ENCODE assay signal across 10 cellular contexts in genomic region chr5:177349762-177350161, GRCh38. TPM values are rescaled to one million over a fixed set of nuclear protein-coding genes. Genes with fewer than 3 reads are reported as not detected.
DNase-seq lines count a peak whose midpoint lies in the region; ATAC-seq and TF ChIP-seq lines count a peak whose summit lies in the region.
"Had no signal": no experiment of that assay in that cellular context is flagged by ENCODE, and none has a peak within 500 bp of the region (broad histone marks: within the 10 kb centered on the region; RNA-seq: fewer than 3 reads in every experiment).

No MANE protein-coding gene starts in this region.

- H3K4me3 Mint-ChIP-seq in CD4-positive, alpha-beta memory T cell: peak overlapping the region; percentile 72 to 100 (median 90)
- peak overlapping the region; percentile 99 for H3K4me3 Mint-ChIP-seq in neural crest cell

- no peaks in the 10 kb centered on the region for H3K9me3 ChIP-seq in CD4-positive, alpha-beta memory T cell (ENCODE audit: control insufficient read depth in 1 of 2, low read length in 2 of 2)
- H3K9me3 ChIP-seq in duodenal mucosa (ENCODE audit: control insufficient read depth in 1 of 2, low read length in 2 of 2): no peaks in the 10 kb centered on the region

- DNase-seq in CD4-positive, alpha-beta memory T cell: no peak
- DNase-seq in LNCaP clone FGC (ENCODE audit: low read depth) (no peak), neural crest cell (ENCODE audit: low read depth, low spot score) (no peak), ACHN (no peak), SIG-M5 (lab: John Stamatoyannopoulos, UW) (no peak)
- DNase-seq in stimulated activated CD4-positive, alpha-beta T cell treated with anti-CD3 and anti-CD28 coated beads, Interleukin-2, amount 100 ng/mL, for 48 hours: no peak
- DNase-seq: activated CD4-positive, CD25-positive, alpha-beta regulatory T cell treated with anti-CD3 and anti-CD28 coated beads, Interleukin-2, amount 50 U/mL, for 72 hours; NCI-H524 had no signal

- CTCF ChIA-PET in CD4-positive, alpha-beta memory T cell (lab: Charles Lee; ENCODE audit: partially characterized antibody): interaction anchor here (2.2 kb wide), 1 partner anchor 32 kb away, joined by 8 read pairs; no protein-coding TSS in a partner anchor

- ATAC-seq in HG02623 (IDR thresholded peaks at IDR 0.05; ENCODE audit: unreplicated experiment): no peak

- peak overlapping the region in 1 of 2 donors; percentile 92 for H3K9ac ChIP-seq in duodenal mucosa (ENCODE audit: low read depth in 1 of 2, low read length in 2 of 2)

- H3K27ac ChIP-seq in CD4-positive, alpha-beta memory T cell (ENCODE audit: low read depth, low read length): no peak overlapping the region
- no peak overlapping the region for H3K27ac ChIP-seq in duodenal mucosa (ENCODE audit: low read depth, low read length)

- no peaks in the 10 kb centered on the region for H3K27me3 Mint-ChIP-seq in CD4-positive, alpha-beta memory T cell
- H3K27me3 Mint-ChIP-seq in neural crest cell (ENCODE audit: low read depth): peaks cover 7% of the 10 kb centered on the region

- peak overlapping the region; percentile 60 to 97 (median 81) for H3K27ac Mint-ChIP-seq in CD4-positive, alpha-beta memory T cell
- peak overlapping the region; percentile 20 for H3K27ac Mint-ChIP-seq in neural crest cell (ENCODE audit: unreplicated experiment)

- peaks cover 9 to 47% of the 10 kb centered on the region in 2 donors for H3K36me3 Mint-ChIP-seq in CD4-positive, alpha-beta memory T cell
- no peaks in the 10 kb centered on the region for H3K36me3 Mint-ChIP-seq in neural crest cell (ENCODE audit: low read depth)

- in situ Hi-C loops in ACHN (cut with HindIII; ENCODE audit: low pct_ligation_motif_present, low pct_unique_long_range_greater_than_20kb, low sequenced_read_pairs): no loop called here

- TF ChIP-seq CTCF in LNCaP clone FGC (IDR thresholded peaks at IDR 0.05; ENCODE audit: control insufficient read depth, extremely low read depth, insufficient read depth) (no peak), neural crest cell (conservative IDR thresholded peaks at IDR 0.05) (no peak)

- peaks cover 49% of the 10 kb centered on the region for H3K4me1 ChIP-seq in CD4-positive, alpha-beta memory T cell (ENCODE audit: insufficient read depth, low read length)
- H3K4me1 ChIP-seq in duodenal mucosa (ENCODE audit: control insufficient read depth in 1 of 2, insufficient read depth in 2 of 2, low read length in 2 of 2): peaks cover 29 to 34% of the 10 kb centered on the region in 2 donors

- H3K27me3 ChIP-seq in CD4-positive, alpha-beta memory T cell (ENCODE audit: insufficient read depth, low read length): no peaks in the 10 kb centered on the region
- H3K27me3 ChIP-seq in duodenal mucosa (ENCODE audit: control insufficient read depth in 1 of 2, insufficient read depth in 2 of 2, low read length in 2 of 2): no peaks in the 10 kb centered on the region

- intact Hi-C loops in CD4-positive, alpha-beta memory T cell (cut with micrococcal nuclease): loop anchor here (2.0 kb wide), 2 partner anchors 37 to 243 kb away; partner anchors contain the start of gene TMED9

- no peaks in the 10 kb centered on the region for H3K9me3 Mint-ChIP-seq in CD4-positive, alpha-beta memory T cell
- no peaks in the 10 kb centered on the region for H3K9me3 Mint-ChIP-seq in neural crest cell

- peaks cover 35 to 67% (median 54%) of the 10 kb centered on the region in 4 donors for H3K4me1 Mint-ChIP-seq in CD4-positive, alpha-beta memory T cell
- H3K4me1 Mint-ChIP-seq in neural crest cell: peaks cover 29% of the 10 kb centered on the region

- POLR2A ChIA-PET in CD4-positive, alpha-beta memory T cell (lab: Charles Lee; ENCODE audit: partially characterized antibody): interaction anchor here (1.1 to 3.6 kb wide), 5 partner anchors 11 to 53 kb away, joined by 5 to 52 read pairs (median 32); no protein-coding TSS in a partner anchor

- H3K36me3 ChIP-seq in CD4-positive, alpha-beta memory T cell (ENCODE audit: insufficient read depth, low read length): peaks cover 18% of the 10 kb centered on the region
- peaks cover 6 to 29% of the 10 kb centered on the region in 2 donors for H3K36me3 ChIP-seq in duodenal mucosa (ENCODE audit: control insufficient read depth in 1 of 2, insufficient read depth in 2 of 2, low read length in 2 of 2)

- H3K4me3 ChIP-seq in CD4-positive, alpha-beta memory T cell (ENCODE audit: low read length in 2 of 2): peak overlapping the region in 1 of 2 donors; percentile 91
- peak overlapping the region; percentile 95; the same call in 1 of the 2 replicates for H3K4me3 ChIP-seq in LNCaP clone FGC (ENCODE audit: low read depth, low read length)
- H3K4me3 ChIP-seq in duodenal mucosa (ENCODE audit: low read depth in 1 of 2, low read length in 2 of 2): peak overlapping the region; percentile 93 to 95

RNA-seq across cellular contexts. Expression of gene LMAN2, which starts 1.7 kb away (rescaled TPM):
- 100 to 1,000 TPM; 114 to 123 TPM for total RNA-seq in CD4-positive, alpha-beta memory T cell
- polyA plus RNA-seq in CD4-positive, alpha-beta memory T cell: 100 to 1,000 TPM; 223 to 322 TPM
- 73.0 and 80.5 TPM in 2 replicates for total RNA-seq in neural crest cell

RNA-seq across cellular contexts. Expression of gene RGS14, which starts 8.0 kb away (rescaled TPM):
- 100 to 1,000 TPM; 167 to 168 TPM for total RNA-seq in CD4-positive, alpha-beta memory T cell
- polyA plus RNA-seq in CD4-positive, alpha-beta memory T cell: 10 to 100 TPM; 62.3 to 96.7 TPM
- 12.3 and 15.7 TPM in 2 replicates for total RNA-seq in neural crest cell

RNA-seq across cellular contexts. Expression of gene SLC34A1, which starts 34.5 kb away (rescaled TPM):
- under 1 TPM in 1 of 2 experiments, not detected in 1; 0.11 TPM for total RNA-seq in CD4-positive, alpha-beta memory T cell
- polyA plus RNA-seq in CD4-positive, alpha-beta memory T cell: not detected
- total RNA-seq in neural crest cell: 0.16 TPM in 1 of 2 replicates, not detected in the other

RNA-seq across cellular contexts. Expression of gene MXD3, which starts 38.1 kb away (rescaled TPM):
- total RNA-seq in CD4-positive, alpha-beta memory T cell: 10 to 100 TPM; 17.3 TPM
- polyA plus RNA-seq in CD4-positive, alpha-beta memory T cell: 1 to 10 TPM in 1 of 2 donors, under 1 TPM in 1; 0.28 to 1.2 TPM
- total RNA-seq in neural crest cell: 36.9 and 40.3 TPM in 2 replicates

RNA-seq across cellular contexts. Expression of gene PRELID1, which starts 46.2 kb away (rescaled TPM):
- total RNA-seq in CD4-positive, alpha-beta memory T cell: 10 to 100 TPM; 70.9 to 72.1 TPM
- 100 to 1,000 TPM; 209 to 229 TPM for polyA plus RNA-seq in CD4-positive, alpha-beta memory T cell
- total RNA-seq in neural crest cell: 169 and 180 TPM in 2 replicates

Comparison
In these comparisons a context has a peak if more than half of its experiments do, and no peak if none do; other contexts are left out.
1. RNA of gene RGS14, which starts 8.0 kb away (total RNA-seq): 167 to 168 TPM in CD4-positive, alpha-beta memory T cell; 12.3 to 15.7 TPM in neural crest cell; every median in the first group is over 10 times any median in the second.